In the genomic region with DNA sequence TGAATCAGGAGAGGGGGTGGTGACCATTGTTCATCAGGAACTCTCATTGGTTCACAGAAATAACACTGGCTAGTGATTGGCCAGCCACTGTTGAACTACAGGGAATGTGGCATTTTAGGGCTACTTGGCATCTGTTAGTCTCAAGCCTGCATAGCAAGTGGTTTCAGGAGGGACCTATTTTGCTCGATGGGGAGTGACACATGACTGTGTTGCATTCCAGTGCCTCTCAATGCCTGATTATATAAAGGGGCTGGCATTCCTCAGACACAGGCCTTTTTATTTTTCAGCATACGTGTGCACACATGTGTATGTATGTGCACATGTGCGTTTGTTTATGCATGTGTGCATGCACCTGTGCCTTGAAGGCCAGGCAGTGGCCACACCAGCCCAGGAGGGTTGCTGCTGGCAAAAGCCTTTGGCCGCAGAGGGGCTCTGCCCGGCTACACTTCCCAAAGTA, we compare ENCODE assay signal across 9 cellular contexts. TPM values are rescaled to one million over a fixed set of nuclear protein-coding genes. Genes with fewer than 3 reads are reported as not detected.
DNase-seq lines count a peak whose midpoint lies in the region; ATAC-seq and TF ChIP-seq lines count a peak whose summit lies in the region.
"Had no signal": no experiment of that assay in that cellular context is flagged by ENCODE, and none has a peak within 500 bp of the region (broad histone marks: within the 10 kb centered on the region; RNA-seq: fewer than 3 reads in every experiment).

No MANE protein-coding gene starts in this region.

- peak overlapping the region; percentile 100 for H3K27ac Mint-ChIP-seq in CD8-positive, alpha-beta T cell
- peak overlapping the region; percentile 91 for H3K27ac Mint-ChIP-seq in mesothelial cell of epicardium

- no peak overlapping the region for H4K5ac ChIP-seq in IMR-90 (ENCODE audit: low read depth, low read length)

- no peaks in the 10 kb centered on the region for H3K79me1 ChIP-seq in IMR-90 (ENCODE audit: low read depth in 1 of 2, low read length in 2 of 2)

- no peak overlapping the region for H4K8ac ChIP-seq in IMR-90 (ENCODE audit: low read depth in 2 of 2, low read length in 2 of 2)

- H3K27me3 ChIP-seq in CD8-positive, alpha-beta T cell (ENCODE audit: insufficient read depth, low read length): no peaks in the 10 kb centered on the region
- H3K27me3 ChIP-seq in IMR-90 (ENCODE audit: control insufficient read depth, insufficient read depth, low read length): peaks cover 4% of the 10 kb centered on the region; the same call in 1 of the 2 replicates
- H3K27me3 ChIP-seq in tibial nerve: no peaks in the 10 kb centered on the region
- H3K27me3 ChIP-seq in right cardiac atrium (ENCODE audit: control insufficient read depth, insufficient read depth): no peaks in the 10 kb centered on the region
- H3K27me3 ChIP-seq: uterus had no signal

- peak overlapping the region; percentile 91 for H3K27ac ChIP-seq in CD8-positive, alpha-beta T cell (ENCODE audit: low read depth, low read length)
- H3K27ac ChIP-seq in IMR-90 (ENCODE audit: insufficient read depth, low read length) (no peak overlapping the region), tibial nerve (peak overlapping the region in 2 of 4 donors; percentile 8 to 16), right cardiac atrium (ENCODE audit: low read length) (no peak overlapping the region)
- H3K27ac ChIP-seq: uterus had no signal

- H3K23ac ChIP-seq in IMR-90 (ENCODE audit: low read depth, low read length): no peak overlapping the region

- H3K4ac ChIP-seq in IMR-90 (ENCODE audit: low read depth, low read length): no peak overlapping the region

- no peak overlapping the region for H2BK5ac ChIP-seq in IMR-90 (ENCODE audit: low read depth, low read length, poor library complexity, severe bottlenecking)

- no peak for TF ChIP-seq CTCF in CD8-positive, alpha-beta T cell (IDR thresholded peaks at IDR 0.05)
- TF ChIP-seq CTCF in IMR-90 (conservative IDR thresholded peaks at IDR 0.05; ENCODE audit: low read depth, low read length) (no peak), mesothelial cell of epicardium (IDR thresholded peaks at IDR 0.05; ENCODE audit: unreplicated experiment) (no peak), tibial nerve (IDR thresholded peaks at IDR 0.05) (no peak)

- TF ChIP-seq POLR2A in IMR-90 (IDR thresholded peaks at IDR 0.05; ENCODE audit: low read depth, low read length) (no peak), tibial nerve (IDR thresholded peaks at IDR 0.05) (no peak)

- H3K56ac ChIP-seq in IMR-90 (ENCODE audit: extremely low read depth, insufficient read depth, low read length): no peak overlapping the region

- H3K36me3 Mint-ChIP-seq in CD8-positive, alpha-beta T cell: peaks cover 65% of the 10 kb centered on the region
- H3K36me3 Mint-ChIP-seq in mesothelial cell of epicardium: no peaks in the 10 kb centered on the region

- H4K91ac ChIP-seq in IMR-90 (ENCODE audit: insufficient read depth, low read depth, low read length): no peak overlapping the region

- peaks cover 78% of the 10 kb centered on the region for H3K4me1 ChIP-seq in CD8-positive, alpha-beta T cell (ENCODE audit: insufficient read depth, low read length)
- H3K4me1 ChIP-seq in IMR-90 (ENCODE audit: control insufficient read depth, insufficient read depth, low read length) (no peaks in the 10 kb centered on the region), tibial nerve (peaks cover 0 to 9% (median 8%) of the 10 kb centered on the region in 4 donors), right cardiac atrium (ENCODE audit: control insufficient read depth, insufficient read depth, low read length) (no peaks in the 10 kb centered on the region)
- H3K4me1 ChIP-seq: uterus had no signal

- H3K4me3 Mint-ChIP-seq in CD8-positive, alpha-beta T cell: peak overlapping the region; percentile 91
- H3K4me3 Mint-ChIP-seq in mesothelial cell of epicardium: no peak overlapping the region

- peaks cover 8% of the 10 kb centered on the region for H3K36me3 ChIP-seq in CD8-positive, alpha-beta T cell (ENCODE audit: insufficient read depth, low read length)
- H3K36me3 ChIP-seq in IMR-90 (ENCODE audit: control insufficient read depth, insufficient read depth, low read length) (no peaks in the 10 kb centered on the region), tibial nerve (no peaks in the 10 kb centered on the region)
- H3K36me3 ChIP-seq: uterus had no signal

- H3K4me3 ChIP-seq in CD8-positive, alpha-beta T cell (ENCODE audit: low read depth, low read length): peak overlapping the region; percentile 59
- H3K4me3 ChIP-seq in IMR-90 (ENCODE audit: insufficient read depth, low read depth, low read length) (no peak overlapping the region), tibial nerve (no peak overlapping the region), right cardiac atrium (ENCODE audit: low read length) (no peak overlapping the region)
- H3K4me3 ChIP-seq: uterus had no signal

- no CpG with 5 or more reads among the region's 5 CpGs for WGBS in IMR-90 (ENCODE audit: extremely low coverage in 2 of 2, insufficient read length in 1 of 2), 2 experiments
- 63 to 68% methylated on average over 5 of the region's 5 CpGs for WGBS in tibial nerve, 2 donors
- 75% methylated on average over 5 of the region's 5 CpGs for WGBS in right cardiac atrium

- no peaks in the 10 kb centered on the region for H3K9me3 Mint-ChIP-seq in CD8-positive, alpha-beta T cell
- H3K9me3 Mint-ChIP-seq in mesothelial cell of epicardium: no peaks in the 10 kb centered on the region

- POLR2A ChIA-PET in CD8-positive, alpha-beta T cell (lab: Charles Lee): no interaction called here
- POLR2A ChIA-PET in IMR-90 (lab: Charles Lee; ENCODE audit: unreplicated experiment): no interaction called here

- no peak for ATAC-seq in CD8-positive, alpha-beta T cell
- no peak for ATAC-seq in IMR-90 (ENCODE audit: low read depth)
- no peak for ATAC-seq in right cardiac atrium

- peak in 2 of 7 experiments; percentile 12 to 50 for DNase-seq in CD8-positive, alpha-beta T cell
- peak; percentile 4 for DNase-seq in IMR-90
- peak; percentile 94 for DNase-seq in astrocyte of the hippocampus (ENCODE audit: low read depth, low spot score)
- no peak for DNase-seq in mesothelial cell of epicardium (ENCODE audit: low spot score in 2 of 2, unreplicated experiment in 2 of 2)
- DNase-seq in tibial nerve (ENCODE audit: low spot score in 2 of 2): no peak
- DNase-seq in KBM-7: no peak
- DNase-seq in SKM-1 (lab: John Stamatoyannopoulos, UW; ENCODE audit: unreplicated experiment): no peak
- no peak for DNase-seq in right cardiac atrium
- DNase-seq: uterus had no signal

- CTCF ChIA-PET in CD8-positive, alpha-beta T cell (lab: Charles Lee): interaction anchor here (2.1 kb wide), 1 partner anchor 14 kb away, joined by 5 read pairs; no protein-coding TSS in a partner anchor
- CTCF ChIA-PET in IMR-90 (lab: Yijun Ruan, JAX): no interaction called here

- H2AFZ ChIP-seq in IMR-90 (replicated peaks; ENCODE audit: low read length, poor library complexity): no peak overlapping the region

- H2AK5ac ChIP-seq in IMR-90 (ENCODE audit: low read depth, low read length): no peak overlapping the region

- no peak overlapping the region for H3K9ac ChIP-seq in IMR-90 (ENCODE audit: low read depth, low read length)

- peaks cover 80% of the 10 kb centered on the region for H3K4me1 Mint-ChIP-seq in CD8-positive, alpha-beta T cell (ENCODE audit: low read depth)
- peaks cover 47% of the 10 kb centered on the region for H3K4me1 Mint-ChIP-seq in mesothelial cell of epicardium

- no peak overlapping the region for H3K4me2 ChIP-seq in IMR-90 (ENCODE audit: low read depth, low read length)

- no peaks in the 10 kb centered on the region for H4K20me1 ChIP-seq in IMR-90 (ENCODE audit: insufficient read depth, low read length)

- no peak overlapping the region for H2BK120ac ChIP-seq in IMR-90 (ENCODE audit: low read depth, low read length)

- TF ChIP-seq RAD21 in IMR-90 (IDR thresholded peaks at IDR 0.05; ENCODE audit: low read length): no peak

- TF ChIP-seq EP300 in tibial nerve (IDR thresholded peaks at IDR 0.05): no peak

- no TSS peak for BruUV-seq in IMR-90 (replicated peaks; lab: Mats Ljungman, UMichigan)

- intact Hi-C loops in CD8-positive, alpha-beta T cell (cut with DNase I, micrococcal nuclease): loop anchor here in 1 of 2 experiments (1.0 kb wide), 1 partner anchor 9 kb away; no protein-coding TSS in a partner anchor
- intact Hi-C loops in IMR-90 (cut with micrococcal nuclease) (no loop called here), right cardiac atrium (cut with DNase I) (no loop called here)

- H2AK9ac ChIP-seq in IMR-90 (replicated peaks; ENCODE audit: low read depth, low read length, poor library complexity): no peak overlapping the region

- no peak overlapping the region for H3K18ac ChIP-seq in IMR-90 (ENCODE audit: low read depth, low read length)

- H3K27me3 Mint-ChIP-seq in CD8-positive, alpha-beta T cell (ENCODE audit: low read depth): no peaks in the 10 kb centered on the region
- no peaks in the 10 kb centered on the region for H3K27me3 Mint-ChIP-seq in mesothelial cell of epicardium (ENCODE audit: low read depth)

- in situ Hi-C loops in IMR-90 (cut with MboI; ENCODE audit: low sequenced_read_pairs) (no loop called here), KBM-7 (cut with MboI; ENCODE audit: low pct_unique_long_range_greater_than_20kb, low sequenced_read_pairs) (no loop called here)

- dilution Hi-C loops in IMR-90 (cut with HindIII; ENCODE audit: low sequenced_read_pairs, unreplicated experiment): no loop called here

- H3K14ac ChIP-seq in IMR-90 (replicated peaks; ENCODE audit: low read depth, low read length): no peak overlapping the region

- H3K9me1 ChIP-seq in IMR-90 (ENCODE audit: insufficient read depth, low read length): no peaks in the 10 kb centered on the region

- no peak overlapping the region for H2BK20ac ChIP-seq in IMR-90 (ENCODE audit: low read depth, low read length)

- no peaks in the 10 kb centered on the region for H3K9me3 ChIP-seq in CD8-positive, alpha-beta T cell (ENCODE audit: low read length)
- no peaks in the 10 kb centered on the region for H3K9me3 ChIP-seq in IMR-90 (ENCODE audit: control insufficient read depth, insufficient read depth, low read length)
- H3K9me3 ChIP-seq in tibial nerve: no peaks in the 10 kb centered on the region
- no peaks in the 10 kb centered on the region for H3K9me3 ChIP-seq in right cardiac atrium (ENCODE audit: control insufficient read depth, low read length)
- H3K9me3 ChIP-seq: uterus had no signal

- H2BK15ac ChIP-seq in IMR-90 (ENCODE audit: low read depth, low read length): no peak overlapping the region

TF ChIP-seq in IMR-90, 13 proteins besides CTCF, POLR2A, EP300 and RAD21 (continues in another document):
- TF ChIP-seq SMC3 (IDR thresholded peaks at IDR 0.05; ENCODE audit: low read depth, low read length) (no peak), CHD1 (IDR thresholded peaks at IDR 0.05; ENCODE audit: low read depth, low read length) (no peak), MAZ (IDR thresholded peaks at IDR 0.05; ENCODE audit: borderline replicate concordance, low read depth, low read length) (no peak)

RNA-seq across cellular contexts. Expression of gene FGD3, which starts 23.2 kb away (rescaled TPM):
- 10 to 100 TPM; 87.8 to 99.3 TPM for total RNA-seq in CD8-positive, alpha-beta T cell
- total RNA-seq in IMR-90 (2012; rRNA removed) (not detected in 2 replicates), mesothelial cell of epicardium (36.3 to 41.9 TPM (median 39.5 TPM) in 3 replicates), tibial nerve (10 to 100 TPM in 1 of 4 donors, 1 to 10 TPM in 3; 6.7 to 13.8 (median 7.3) TPM), right cardiac atrium (1 to 10 TPM; 2.5 to 3.2 (median 2.9) TPM)
- polyA plus RNA-seq in IMR-90 (2012; rRNA removed) (not detected in 2 replicates), right cardiac atrium (1.1 TPM)
- polyA plus RNA-seq in IMR-90 (2012; cell fraction: cytosol; rRNA removed): not detected in 2 replicates
- polyA plus RNA-seq in IMR-90 (2012; cell fraction: nucleus; rRNA removed; ENCODE audit: low replicate concordance): not detected in 2 replicates

Comparison
In these comparisons a context has a peak if more than half of its experiments do, and no peak if none do; other contexts are left out.
1. DNase-seq: peak in IMR-90 (single experiment) and astrocyte of the hippocampus (single experiment); none in mesothelial cell of epicardium (0 of 2), tibial nerve (0 of 2), KBM-7 (single experiment), SKM-1 (single experiment) and right cardiac atrium (0 of 3).